ENCODE assay signal across 21 cellular contexts in genomic region chr16:17230932-17231581, GRCh38.
A peak's percentile ranks its signal among the peaks of the same experiment; 100 is the strongest.
DNase-seq lines count a peak whose midpoint lies in the region; ATAC-seq, FAIRE-seq and TF ChIP-seq lines count a peak whose summit lies in the region.
"Had no signal": no experiment of that assay in that cellular context is flagged by ENCODE, and none has a peak within 500 bp of the region (broad histone marks: within the 10 kb centered on the region; RNA-seq: fewer than 3 reads in every experiment).

No MANE protein-coding gene starts in this region.

- H3K79me2 ChIP-seq in HepG2 (ENCODE audit: insufficient read depth, low read length): no peaks in the 10 kb centered on the region

- no peaks in the 10 kb centered on the region for H3K9me3 ChIP-seq in HepG2 (ENCODE audit: low read length)
- no peaks in the 10 kb centered on the region for H3K9me3 ChIP-seq in right lobe of liver
- H3K9me3 ChIP-seq in breast epithelium: no peaks in the 10 kb centered on the region
- H3K9me3 ChIP-seq: SJCRH30 had no signal

- WGBS in HepG2 (ENCODE audit: low lambda C conversion rate): 23% methylated on average over 3 of the region's 3 CpGs
- WGBS in right lobe of liver (ENCODE audit: insufficient coverage, low coverage, low lambda C conversion rate, missing lambda C conversion rate): 84% methylated on average over 3 of the region's 3 CpGs

- intact Hi-C loops in HepG2 (cut with micrococcal nuclease; ENCODE audit: unreplicated experiment) (no loop called here), right lobe of liver (cut with DNase I) (no loop called here), breast epithelium (cut with DNase I; ENCODE audit: low total_unique reads) (no loop called here)
- intact Hi-C loops in activated CD4-positive, alpha-beta memory T cell treated with anti-CD3 and anti-CD28 coated beads for 36 hours (cut with micrococcal nuclease): no loop called here

- no peak overlapping the region for H3K27ac ChIP-seq in HepG2 (ENCODE audit: extremely low read length, insufficient read depth, low read length)
- H3K27ac ChIP-seq in right lobe of liver: no peak overlapping the region
- no peak overlapping the region for H3K27ac ChIP-seq in breast epithelium
- H3K27ac ChIP-seq: KMS-11, RWPE1, SJCRH30 had no signal

- ATAC-seq in HepG2 (no peak), right lobe of liver (no peak)
- ATAC-seq: PC-3 had no signal

- POLR2A ChIA-PET in HepG2 (lab: Yijun Ruan, JAX): no interaction called here
- POLR2A ChIA-PET in activated CD4-positive, alpha-beta memory T cell treated with anti-CD3 and anti-CD28 coated beads for 36 hours (lab: Charles Lee): no interaction called here

- no peak overlapping the region for H3K4me3 ChIP-seq in HepG2 (replicated peaks in 1 of 3; ENCODE audit: insufficient read depth in 1 of 3, low read depth in 2 of 3, low read length in 3 of 3)
- H3K4me3 ChIP-seq in right lobe of liver: no peak overlapping the region
- no peak overlapping the region for H3K4me3 ChIP-seq in breast epithelium
- H3K4me3 ChIP-seq: SJCRH30 had no signal

- no peaks in the 10 kb centered on the region for H3K4me1 Mint-ChIP-seq in activated CD4-positive, alpha-beta memory T cell treated with anti-CD3 and anti-CD28 coated beads for 36 hours (ENCODE audit: low read depth)

- H3K27me3 Mint-ChIP-seq in activated CD4-positive, alpha-beta memory T cell treated with anti-CD3 and anti-CD28 coated beads for 36 hours: no peaks in the 10 kb centered on the region

- H3K9ac ChIP-seq in HepG2 (ENCODE audit: insufficient read depth, low read depth, low read length): no peak overlapping the region
- H3K9ac ChIP-seq: KMS-11 had no signal

- in situ Hi-C loops in HepG2 (cut with HindIII; ENCODE audit: extremely low pct_ligation_motif_present, low pct_unique_long_range_greater_than_20kb): no loop called here
- in situ Hi-C loops in GM13977 (cut with MboI; ENCODE audit: low pct_unique_long_range_greater_than_20kb, low sequenced_read_pairs, unreplicated experiment): no loop called here

- no peaks in the 10 kb centered on the region for H3K36me3 ChIP-seq in HepG2 (replicated peaks in 1 of 2; ENCODE audit: control insufficient read depth in 1 of 2, insufficient read depth in 2 of 2, low read length in 2 of 2)
- no peaks in the 10 kb centered on the region for H3K36me3 ChIP-seq in right lobe of liver
- H3K36me3 ChIP-seq in breast epithelium: no peaks in the 10 kb centered on the region
- H3K36me3 ChIP-seq: SJCRH30 had no signal

- TF ChIP-seq RAD21 in HepG2 (CRISPR knock-in tag; IDR thresholded peaks at IDR 0.05): no peak

- no peaks in the 10 kb centered on the region for H3K9me3 Mint-ChIP-seq in activated CD4-positive, alpha-beta memory T cell treated with anti-CD3 and anti-CD28 coated beads for 36 hours
- H3K9me3 Mint-ChIP-seq: CD14-positive monocyte had no signal

- H3K4me1 ChIP-seq in HepG2 (ENCODE audit: insufficient read depth, low read length) (no peaks in the 10 kb centered on the region), right lobe of liver (no peaks in the 10 kb centered on the region), breast epithelium (no peaks in the 10 kb centered on the region)
- H3K4me1 ChIP-seq: SJCRH30 had no signal

- no peak overlapping the region for H3K27ac Mint-ChIP-seq in activated CD4-positive, alpha-beta memory T cell treated with anti-CD3 and anti-CD28 coated beads for 36 hours

- H3K27me3 ChIP-seq in HepG2 (ENCODE audit: control insufficient read depth in 1 of 2, insufficient read depth in 2 of 2, low read length in 2 of 2) (peaks cover 1 to 8% of the 10 kb centered on the region in 2 experiments; a peak in 3 of 5 replicates), right lobe of liver (no peaks in the 10 kb centered on the region), breast epithelium (no peaks in the 10 kb centered on the region)
- H3K27me3 ChIP-seq: SJCRH30 had no signal

- CTCF ChIA-PET in HepG2 (lab: Yijun Ruan, JAX; ENCODE audit: low intra/inter-chr PET ratio, low total read pairs): no interaction called here
- CTCF ChIA-PET in activated CD4-positive, alpha-beta memory T cell treated with anti-CD3 and anti-CD28 coated beads for 36 hours (lab: Charles Lee): interaction anchor here (0.6 to 1.6 kb wide), 2 partner anchors 237 to 345 kb away, joined by 3 to 7 read pairs; no protein-coding TSS in a partner anchor

- H4K20me1 ChIP-seq in HepG2 (ENCODE audit: insufficient read depth, low read length): no peaks in the 10 kb centered on the region

- TF ChIP-seq CTCF in HepG2 (CRISPR knock-in tag; IDR thresholded peaks at IDR 0.05) (peak; percentile 35; the same call in 1 of the 2 replicates), right lobe of liver (IDR thresholded peaks at IDR 0.05) (no peak), GM13977 (IDR thresholded peaks at IDR 0.05; ENCODE audit: extremely low read depth, insufficient read depth, missing control alignments) (peak; percentile 24), breast epithelium (IDR thresholded peaks at IDR 0.05) (no peak)

- TF ChIP-seq EP300 in HepG2 (IDR thresholded peaks at IDR 0.05; ENCODE audit: low read depth in 2 of 2, low read length in 2 of 2): no peak
- no peak for TF ChIP-seq EP300 in HepG2 (CRISPR knock-in tag; IDR thresholded peaks at IDR 0.05; ENCODE audit: borderline replicate concordance)

- no peak overlapping the region for H3K4me3 Mint-ChIP-seq in activated CD4-positive, alpha-beta memory T cell treated with anti-CD3 and anti-CD28 coated beads for 36 hours
- H3K4me3 Mint-ChIP-seq: CD14-positive monocyte had no signal

- DNase-seq in HepG2 (ENCODE audit: low spot score) (no peak), right lobe of liver (no peak), GM13977 (ENCODE audit: low spot score) (no peak), GM12892 (ENCODE audit: insufficient read length) (no peak), breast epithelium (ENCODE audit: low spot score in 2 of 2) (no peak)
- DNase-seq in activated CD4-positive, alpha-beta memory T cell treated with anti-CD3 and anti-CD28 coated beads for 36 hours: peak; percentile 27
- DNase-seq in activated CD8-positive, alpha-beta memory T cell treated with anti-CD3 and anti-CD28 coated beads, Interleukin-2, amount 50 U/mL, for 4 hours: no peak
- DNase-seq: ACHN, COR-L47, EL, NCI-H1048, NCI-H1436 treated with DMSO at 0.1 percent for 48 hours, NCI-H2029 treated with DMSO at 0.1 percent for 48 hours, NCI-H2171 treated with DMSO at 0.1 percent for 48 hours, NCI-H748 treated with DMSO at 0.1 percent for 48 hours, PC-3, SJCRH30 had no signal

- no peak overlapping the region for H3K4me2 ChIP-seq in HepG2 (ENCODE audit: low read depth, low read length)
- H3K4me2 ChIP-seq: KMS-11 had no signal

- H3K36me3 Mint-ChIP-seq in activated CD4-positive, alpha-beta memory T cell treated with anti-CD3 and anti-CD28 coated beads for 36 hours: no peaks in the 10 kb centered on the region

- no peak for TF ChIP-seq POLR2A in HepG2 (IDR thresholded peaks at IDR 0.05; ENCODE audit: insufficient read depth in 1 of 2, low read depth in 2 of 2, low read length in 2 of 2)
- TF ChIP-seq POLR2A in right lobe of liver (IDR thresholded peaks at IDR 0.05): no peak
- TF ChIP-seq POLR2A in GM12892 (IDR thresholded peaks at IDR 0.05; ENCODE audit: low read depth, low read length): no peak
- no peak for TF ChIP-seq POLR2A in breast epithelium (IDR thresholded peaks at IDR 0.05)

- H2AFZ ChIP-seq in HepG2 (ENCODE audit: low read length): no peak overlapping the region

- no TSS peak for BruUV-seq in HepG2 (replicated peaks; lab: Mats Ljungman, UMichigan)

- FAIRE-seq in HepG2 (lab: Jason Lieb, UNC) (no peak), GM12892 (lab: Jason Lieb, UNC) (no peak)
- FAIRE-seq: GM19239 had no signal

TF ChIP-seq in HepG2, 621 proteins besides CTCF, POLR2A, EP300 and RAD21:
- TF ChIP-seq ZNF44 (CRISPR knock-in tag; IDR thresholded peaks at IDR 0.05) (no peak), ZBTB34 (CRISPR knock-in tag; IDR thresholded peaks at IDR 0.05) (no peak), STAG1 (CRISPR knock-in tag; IDR thresholded peaks at IDR 0.05) (peak; percentile 33), HNRNPUL1 (IDR thresholded peaks at IDR 0.05; ENCODE audit: low read depth, low read length) (no peak)
TF ChIP-seq in HepG2: peak in this region for 1.

Comparison
In these comparisons a context has a peak if more than half of its experiments do, and no peak if none do; other contexts are left out.
1. CTCF ChIP-seq: peak in HepG2 (single experiment) and GM13977 (single experiment); none in right lobe of liver (0 of 4) and breast epithelium (0 of 3).